ENCODE assay signal across 8 cellular contexts in the genomic region with DNA sequence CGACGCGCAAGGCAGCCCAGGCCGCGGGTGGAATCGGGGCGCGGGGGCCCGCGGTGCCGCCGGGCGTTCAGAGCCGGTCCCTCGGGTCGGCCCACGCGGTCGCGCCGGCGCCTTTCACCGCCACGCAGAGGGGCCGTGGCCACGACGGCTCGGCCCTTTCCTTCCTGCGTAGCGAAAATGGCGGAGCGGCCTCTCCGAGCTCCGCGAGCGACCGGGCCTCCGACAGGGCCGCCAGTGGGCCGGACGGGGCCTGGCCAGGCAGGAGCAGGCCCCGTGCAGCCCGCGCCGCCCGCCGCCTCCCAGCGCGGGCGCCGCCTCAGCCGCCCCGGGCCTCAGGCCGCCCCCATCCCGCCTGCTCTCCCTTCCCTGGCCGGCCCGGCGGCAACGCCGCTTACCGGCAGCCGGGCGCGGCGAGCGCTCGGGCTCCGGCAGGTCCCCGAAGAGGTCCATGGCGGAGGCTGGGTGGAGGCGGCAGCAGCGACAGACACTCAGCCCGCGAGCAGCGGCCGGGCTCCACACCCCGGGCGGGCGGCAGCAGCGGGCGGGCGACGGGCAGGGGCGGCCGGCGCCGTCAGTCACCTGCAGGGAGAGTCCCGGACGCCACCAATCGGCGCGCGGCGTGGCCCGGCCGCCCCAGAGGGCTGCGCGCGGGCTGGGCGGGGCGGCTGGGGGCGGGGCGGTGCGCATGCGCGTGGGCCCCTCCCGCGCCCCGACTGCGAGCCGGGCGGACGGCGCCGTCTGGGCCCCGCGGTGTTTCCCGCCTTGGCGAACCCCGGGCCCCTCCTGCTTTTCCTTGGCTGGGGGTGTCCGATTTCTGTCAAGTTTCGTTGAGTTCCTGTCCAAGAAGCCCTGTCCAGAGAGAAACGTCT. TPM values are rescaled to one million over a fixed set of nuclear protein-coding genes. Genes with fewer than 3 reads are reported as not detected.
DNase-seq lines count a peak whose midpoint lies in the region; ATAC-seq lines count a peak whose summit lies in the region.

A gene with protein sequence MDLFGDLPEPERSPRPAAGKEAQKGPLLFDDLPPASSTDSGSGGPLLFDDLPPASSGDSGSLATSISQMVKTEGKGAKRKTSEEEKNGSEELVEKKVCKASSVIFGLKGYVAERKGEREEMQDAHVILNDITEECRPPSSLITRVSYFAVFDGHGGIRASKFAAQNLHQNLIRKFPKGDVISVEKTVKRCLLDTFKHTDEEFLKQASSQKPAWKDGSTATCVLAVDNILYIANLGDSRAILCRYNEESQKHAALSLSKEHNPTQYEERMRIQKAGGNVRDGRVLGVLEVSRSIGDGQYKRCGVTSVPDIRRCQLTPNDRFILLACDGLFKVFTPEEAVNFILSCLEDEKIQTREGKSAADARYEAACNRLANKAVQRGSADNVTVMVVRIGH (minus strand): TSS at position 592 of the 869 bp plus-strand sequence. CDS start 142 bp downstream, at position 450.

- peak within 1 kb of the TSS; percentile 98 for H4K8ac ChIP-seq in mesenchymal stem cell (ENCODE audit: low read length)

- peaks cover 6 to 7% of the 10 kb centered on the region in 2 experiments for H3K27me3 ChIP-seq in mesenchymal stem cell (ENCODE audit: control insufficient read depth in 1 of 2, insufficient read depth in 1 of 2, low read length in 2 of 2)

- peak within 1 kb of the TSS; percentile 87 for H4K91ac ChIP-seq in mesenchymal stem cell (ENCODE audit: low read length)

- H3K9ac ChIP-seq in mesenchymal stem cell (ENCODE audit: low read length), result peak within 1 kb of the TSS; percentile 96

- H3K36me3 ChIP-seq in mesenchymal stem cell (ENCODE audit: control insufficient read depth in 1 of 2, insufficient read depth in 2 of 2, low read depth in 1 of 2, low read length in 2 of 2), result peaks cover 3 to 6% of the 10 kb centered on the region in 2 experiments

- peak within 1 kb of the TSS; percentile 29 for H2BK15ac ChIP-seq in mesenchymal stem cell (ENCODE audit: low read depth, poor library complexity, severe bottlenecking)

- peaks cover 4% of the 10 kb centered on the region for H3K79me1 ChIP-seq in mesenchymal stem cell (replicated peaks; ENCODE audit: low read length, poor library complexity, severe bottlenecking)

- peak within 1 kb of the TSS; percentile 87 to 93 for H3K4ac ChIP-seq in mesenchymal stem cell (ENCODE audit: low read depth in 1 of 2, low read length in 2 of 2)

- no peak within 1 kb of the TSS for H3K27ac ChIP-seq in mesenchymal stem cell (ENCODE audit: low read length, poor library complexity, severe bottlenecking)

- peak within 1 kb of the TSS; percentile 85 for H3K4me3 Mint-ChIP-seq in effector memory CD8-positive, alpha-beta T cell

- H3K14ac ChIP-seq in mesenchymal stem cell (ENCODE audit: low read length in 2 of 2), result peak within 1 kb of the TSS in 1 of 2 experiments; percentile 18

- peak; percentile 94 for DNase-seq in COLO668 (lab: John Stamatoyannopoulos, UW; ENCODE audit: unreplicated experiment)
- peak; percentile 19 for DNase-seq in HS-5 (ENCODE audit: low read depth)
- peak; percentile 72 for DNase-seq in NOMO-1 treated with DMSO at 0.1 percent for 48 hours (lab: John Stamatoyannopoulos, UW; ENCODE audit: unreplicated experiment)
- peak; percentile 73 to 79 for DNase-seq in activated CD8-positive, alpha-beta memory T cell treated with anti-CD3 and anti-CD28 coated beads for 4 hours (ENCODE audit: low read depth in 2 of 2)
- peak; percentile 83 to 90 (median 86) for DNase-seq in effector memory CD8-positive, alpha-beta T cell
- DNase-seq in mesenchymal stem cell, result peak; percentile 79
- DNase-seq in stimulated activated CD8-positive, alpha-beta memory T cell treated with anti-CD3 and anti-CD28 coated beads, Interleukin-12 subunit alpha, Interleukin-12 subunit beta, amount 100 ng/mL, for 4 hours (ENCODE audit: low read depth), result peak; percentile 84

- H3K4me2 ChIP-seq in mesenchymal stem cell (ENCODE audit: low read length, poor library complexity, severe bottlenecking), result peak within 1 kb of the TSS; percentile 91

- peak within 1 kb of the TSS; percentile 83 for H2BK5ac ChIP-seq in mesenchymal stem cell (ENCODE audit: low read depth, low read length, poor library complexity, severe bottlenecking)

- no peaks in the 10 kb centered on the region for H3K9me3 ChIP-seq in mesenchymal stem cell (ENCODE audit: control insufficient read depth, low read length)

- peak within 1 kb of the TSS; percentile 90 to 91 for H3K27ac Mint-ChIP-seq in effector memory CD8-positive, alpha-beta T cell

- H3K23ac ChIP-seq in mesenchymal stem cell (ENCODE audit: low read length in 2 of 2), result peak within 1 kb of the TSS; percentile 86 to 99

- no peaks in the 10 kb centered on the region for H3K9me3 Mint-ChIP-seq in effector memory CD8-positive, alpha-beta T cell

- peak within 1 kb of the TSS; percentile 83 to 93 for H3K4me3 ChIP-seq in mesenchymal stem cell (ENCODE audit: insufficient read depth in 1 of 2, low read depth in 1 of 2, low read length in 2 of 2)

- peaks cover 30 to 42% of the 10 kb centered on the region in 2 donors for H3K4me1 Mint-ChIP-seq in effector memory CD8-positive, alpha-beta T cell (ENCODE audit: low read depth in 2 of 2)

- peak within 1 kb of the TSS; percentile 50 for H2BK120ac ChIP-seq in mesenchymal stem cell (ENCODE audit: low read depth, low read length)

- H3K4me1 ChIP-seq in mesenchymal stem cell (ENCODE audit: control insufficient read depth, insufficient read depth, low read depth, low read length), result peaks cover 15% of the 10 kb centered on the region

- peak within 1 kb of the TSS; percentile 95 for H2AFZ ChIP-seq in mesenchymal stem cell (ENCODE audit: low read depth, low read length)

- ATAC-seq in GM19468 (IDR thresholded peaks at IDR 0.05; ENCODE audit: extremely low read depth, unreplicated experiment), result peak; percentile 88
- ATAC-seq in effector memory CD8-positive, alpha-beta T cell (replicated peaks), result peak; percentile 94

- peak within 1 kb of the TSS; percentile 13 for H2AK5ac ChIP-seq in mesenchymal stem cell (ENCODE audit: low read length, severe bottlenecking)

- peak within 1 kb of the TSS; percentile 86 to 95 for H3K18ac ChIP-seq in mesenchymal stem cell (ENCODE audit: low read depth in 1 of 2, low read length in 2 of 2)

- no peaks in the 10 kb centered on the region for H3K27me3 Mint-ChIP-seq in effector memory CD8-positive, alpha-beta T cell

- under 1% methylated on average over 81 of the region's 123 CpGs for WGBS in mesenchymal stem cell

- H2BK12ac ChIP-seq in mesenchymal stem cell (ENCODE audit: low read length in 2 of 2), result no peak within 1 kb of the TSS

- peaks cover 11% of the 10 kb centered on the region for H3K36me3 Mint-ChIP-seq in effector memory CD8-positive, alpha-beta T cell (ENCODE audit: insufficient read depth)

RNA-seq across cellular contexts. Expression of the gene that starts here (rescaled TPM):
- polyA plus RNA-seq in mesenchymal stem cell (2013, experiment 1 of 2), result 19.8 TPM
- 20.1 TPM for polyA plus RNA-seq in mesenchymal stem cell (2013, experiment 2 of 2)

Comparison
In these comparisons a context has a peak if more than half of its experiments do, and no peak if none do; other contexts are left out.
1. DNase-seq: peak in every context shown above with its lines; median percentile 94 in COLO668; 86 in effector memory CD8-positive, alpha-beta T cell; 84 in stimulated activated CD8-positive, alpha-beta memory T cell treated with anti-CD3 and anti-CD28 coated beads, Interleukin-12 subunit alpha, Interleukin-12 subunit beta, amount 100 ng/mL, for 4 hours; 79 in mesenchymal stem cell; 76 in activated CD8-positive, alpha-beta memory T cell treated with anti-CD3 and anti-CD28 coated beads for 4 hours; 72 in NOMO-1 treated with DMSO at 0.1 percent for 48 hours; 19 in HS-5.